38 cellular contexts compared by ENCODE assay signal in the genomic region with DNA sequence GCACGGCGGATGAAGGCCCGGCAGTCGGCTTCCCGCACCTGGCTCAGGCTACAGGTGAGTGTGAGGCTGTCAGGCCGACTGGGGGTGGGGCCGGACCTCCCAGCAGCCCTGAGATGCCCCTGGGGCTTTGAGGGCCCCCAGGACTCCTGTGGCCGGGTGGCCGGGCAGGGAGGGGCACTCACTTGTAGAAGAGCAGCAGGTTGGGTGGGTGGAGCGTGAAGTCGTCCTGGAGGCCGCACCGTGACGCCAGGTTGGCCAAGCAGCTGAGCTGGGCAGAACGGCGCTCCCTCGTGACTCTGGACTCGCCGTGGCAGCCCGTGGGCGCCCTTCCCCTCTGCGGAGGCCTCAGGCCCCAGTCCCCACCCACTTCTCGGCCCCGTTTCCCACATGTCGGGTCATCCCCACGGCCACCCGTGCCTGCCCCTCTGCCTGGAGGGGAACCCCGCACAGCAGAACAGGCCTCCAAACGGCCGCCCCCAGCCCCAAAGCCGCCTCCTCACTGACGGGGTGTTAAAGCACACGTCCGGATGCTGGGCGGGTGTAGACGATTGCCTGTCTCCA. TPM values are rescaled to one million over a fixed set of nuclear protein-coding genes. Genes with fewer than 3 reads are reported as not detected.
"Had no signal": no experiment of that assay in that cellular context is flagged by ENCODE, and none has a peak within 500 bp of the region (broad histone marks: within the 10 kb centered on the region; RNA-seq: fewer than 3 reads in every experiment).

No MANE protein-coding gene starts in this region.

- ATAC-seq: activated CD4-positive, alpha-beta T cell treated with anti-CD3 and anti-CD28 coated beads for 36 hours; activated T-cell treated with anti-CD3 and anti-CD28 coated beads, Interleukin-2, amount 50 U/mL, for 72 hours; foreskin keratinocyte; gastrocnemius medialis; heart left ventricle; T-helper 17 cell had no signal

- H3K9me3 Mint-ChIP-seq: activated CD4-positive, alpha-beta memory T cell treated with anti-CD3 and anti-CD28 coated beads, Interleukin-2, amount 10 ng/mL, durations not matched to agents 7 days and 5 days; activated CD4-positive, alpha-beta T cell treated with anti-CD3 and anti-CD28 coated beads, Interleukin-2, amount 10 ng/mL, durations not matched to agents 7 days and 5 days; activated naive CD4-positive, alpha-beta T cell treated with anti-CD3 and anti-CD28 coated beads, Interleukin-2, amount 10 ng/mL, durations not matched to agents 7 days and 5 days; activated T-cell treated with anti-CD3 and anti-CD28 coated beads, Interleukin-2, amount 50 U/mL, for 24 hours; activated T-cell treated with anti-CD3 and anti-CD28 coated beads, Interleukin-2, amount 50 U/mL, for 72 hours; central memory CD8-positive, alpha-beta T cell; dendritic cell treated with granulocyte-macrophage colony-stimulating factor and Interleukin-4, amounts not matched to agents 40 ng/mL and 50 ng/mL, for 4 days; endodermal cell; T-helper 2 cell treated with Interferon-gamma antibody and Interleukin-4, amounts not matched to agents 5 μg/mL and 100 μg/mL, for 36 hours had no signal

- H3K4me1 ChIP-seq: foreskin keratinocyte, gastrocnemius medialis, heart left ventricle had no signal

- H3K36me3 Mint-ChIP-seq: activated naive CD4-positive, alpha-beta T cell treated with anti-CD3 and anti-CD28 coated beads, Interleukin-2, amount 10 ng/mL, durations not matched to agents 7 days and 5 days; activated naive CD8-positive, alpha-beta T cell had no signal

- H3K27me3 Mint-ChIP-seq: activated T-cell treated with anti-CD3 and anti-CD28 coated beads, Interleukin-2, amount 50 U/mL, for 24 hours had no signal

- H3K4me1 Mint-ChIP-seq: activated CD4-positive, alpha-beta T cell treated with anti-CD3 and anti-CD28 coated beads for 36 hours; activated CD4-positive, alpha-beta T cell treated with anti-CD3 and anti-CD28 coated beads, Interleukin-2, amount 10 ng/mL, durations not matched to agents 7 days and 5 days; activated naive CD4-positive, alpha-beta T cell treated with anti-CD3 and anti-CD28 coated beads, Interleukin-2, amount 10 ng/mL, durations not matched to agents 7 days and 5 days; central memory CD8-positive, alpha-beta T cell; endodermal cell had no signal

- H3K4me3 ChIP-seq: coronary artery, dorsolateral prefrontal cortex, gastrocnemius medialis, heart left ventricle had no signal

- H3K27me3 ChIP-seq: brain microvascular endothelial cell had no signal

- H3K27ac ChIP-seq: brain microvascular endothelial cell, coronary artery, dorsolateral prefrontal cortex, foreskin keratinocyte, gastrocnemius medialis, heart left ventricle, WERI-Rb-1 had no signal

- H3K4me3 Mint-ChIP-seq: activated CD4-positive, alpha-beta memory T cell treated with anti-CD3 and anti-CD28 coated beads, Interleukin-2, amount 10 ng/mL, durations not matched to agents 7 days and 5 days; activated CD4-positive, alpha-beta T cell treated with anti-CD3 and anti-CD28 coated beads for 36 hours; activated CD4-positive, alpha-beta T cell treated with anti-CD3 and anti-CD28 coated beads, Interleukin-2, amount 10 ng/mL, durations not matched to agents 7 days and 5 days; activated naive CD4-positive, alpha-beta T cell treated with anti-CD3 and anti-CD28 coated beads, Interleukin-2, amount 10 ng/mL, durations not matched to agents 7 days and 5 days; activated naive CD8-positive, alpha-beta T cell; activated T-cell treated with anti-CD3 and anti-CD28 coated beads, Interleukin-2, amount 50 U/mL, for 24 hours; activated T-cell treated with anti-CD3 and anti-CD28 coated beads, Interleukin-2, amount 50 U/mL, for 72 hours; central memory CD8-positive, alpha-beta T cell; dendritic cell treated with granulocyte-macrophage colony-stimulating factor and Interleukin-4, amounts not matched to agents 40 ng/mL and 50 ng/mL, for 4 days; endodermal cell; T-helper 17 cell; T-helper 2 cell treated with Interferon-gamma antibody and Interleukin-4, amounts not matched to agents 5 μg/mL and 100 μg/mL, for 36 hours had no signal

- H3K36me3 ChIP-seq: brain microvascular endothelial cell, gastrocnemius medialis, heart left ventricle, WERI-Rb-1 had no signal

- FAIRE-seq: astrocyte, bronchial epithelial cell had no signal

- DNase-seq: activated CD4-positive, alpha-beta memory T cell treated with anti-CD3 and anti-CD28 coated beads, Interleukin-2, amount 10 ng/mL, durations not matched to agents 7 days and 5 days; activated CD4-positive, alpha-beta T cell treated with anti-CD3 and anti-CD28 coated beads for 36 hours; activated CD4-positive, alpha-beta T cell treated with anti-CD3 and anti-CD28 coated beads, Interleukin-2, amount 10 ng/mL, durations not matched to agents 7 days and 5 days; activated CD4-positive, alpha-beta T cell treated with anti-CD3 and anti-CD28 coated beads, Interleukin-2, amount 50 U/mL, for 4 hours; activated CD4-positive, CD25-positive, alpha-beta regulatory T cell; activated CD4-positive, CD25-positive, alpha-beta regulatory T cell treated with anti-CD3 and anti-CD28 coated beads, Interleukin-2, amount 50 U/mL, for 72 hours; activated CD8-positive, alpha-beta memory T cell treated with anti-CD3 and anti-CD28 coated beads, Interleukin-2, amount 50 U/mL, for 48 hours; activated gamma-delta T cell; activated naive CD4-positive, alpha-beta T cell; activated naive CD4-positive, alpha-beta T cell treated with anti-CD3 and anti-CD28 coated beads, Interleukin-2, amount 10 ng/mL, durations not matched to agents 7 days and 5 days; activated T-cell treated with anti-CD3 and anti-CD28 coated beads for 4 hours; activated T-cell treated with anti-CD3 and anti-CD28 coated beads, Interleukin-2, amount 50 U/mL, for 24 hours; activated T-cell treated with anti-CD3 and anti-CD28 coated beads, Interleukin-2, amount 50 U/mL, for 72 hours; amniotic stem cell; anterior cingulate cortex; brain microvascular endothelial cell; dorsolateral prefrontal cortex; effector memory CD4-positive, alpha-beta T cell; endodermal cell; foreskin keratinocyte; gastrocnemius medialis; glutamatergic neuron; heart left ventricle; T-helper 17 cell; T1000; WERI-Rb-1 had no signal

- H3K9me3 ChIP-seq: gastrocnemius medialis, heart left ventricle had no signal

- H3K27ac Mint-ChIP-seq: activated CD4-positive, alpha-beta memory T cell treated with anti-CD3 and anti-CD28 coated beads, Interleukin-2, amount 10 ng/mL, durations not matched to agents 7 days and 5 days; activated CD4-positive, alpha-beta T cell treated with anti-CD3 and anti-CD28 coated beads for 36 hours; activated CD4-positive, alpha-beta T cell treated with anti-CD3 and anti-CD28 coated beads, Interleukin-2, amount 10 ng/mL, durations not matched to agents 7 days and 5 days; activated naive CD4-positive, alpha-beta T cell treated with anti-CD3 and anti-CD28 coated beads, Interleukin-2, amount 10 ng/mL, durations not matched to agents 7 days and 5 days; activated naive CD8-positive, alpha-beta T cell; activated T-cell treated with anti-CD3 and anti-CD28 coated beads, Interleukin-2, amount 50 U/mL, for 24 hours; activated T-cell treated with anti-CD3 and anti-CD28 coated beads, Interleukin-2, amount 50 U/mL, for 72 hours; dendritic cell treated with granulocyte-macrophage colony-stimulating factor and Interleukin-4, amounts not matched to agents 40 ng/mL and 50 ng/mL, for 4 days; endodermal cell; T-helper 17 cell; T-helper 2 cell treated with Interferon-gamma antibody and Interleukin-4, amounts not matched to agents 5 μg/mL and 100 μg/mL, for 36 hours had no signal

RNA-seq across cellular contexts. Expression of a gene that starts 14.8 kb away (rescaled TPM):
- total RNA-seq: activated CD4-positive, alpha-beta memory T cell treated with anti-CD3 and anti-CD28 coated beads, Interleukin-2, amount 10 ng/mL, durations not matched to agents 7 days and 5 days; activated CD4-positive, alpha-beta T cell treated with anti-CD3 and anti-CD28 coated beads for 36 hours; activated CD4-positive, alpha-beta T cell treated with anti-CD3 and anti-CD28 coated beads, Interleukin-2, amount 10 ng/mL, durations not matched to agents 7 days and 5 days; activated T-cell treated with anti-CD3 and anti-CD28 coated beads, Interleukin-2, amount 50 U/mL, for 72 hours; astrocyte; cardiac septum; cerebellum; gastrocnemius medialis; T-helper 17 cell had no signal
- polyA plus RNA-seq: heart left ventricle had no signal

RNA-seq across cellular contexts. Expression of a gene that starts 25.2 kb away (rescaled TPM):
- total RNA-seq: activated CD4-positive, alpha-beta memory T cell treated with anti-CD3 and anti-CD28 coated beads, Interleukin-2, amount 10 ng/mL, durations not matched to agents 7 days and 5 days; activated CD4-positive, alpha-beta T cell treated with anti-CD3 and anti-CD28 coated beads for 36 hours; activated CD4-positive, alpha-beta T cell treated with anti-CD3 and anti-CD28 coated beads, Interleukin-2, amount 10 ng/mL, durations not matched to agents 7 days and 5 days; activated T-cell treated with anti-CD3 and anti-CD28 coated beads, Interleukin-2, amount 50 U/mL, for 72 hours; astrocyte; bronchial epithelial cell; cardiac septum; cerebellum; endodermal cell; epithelial cell of proximal tubule; esophagus mucosa; foreskin keratinocyte; gastrocnemius medialis; heart left ventricle; T-helper 17 cell had no signal
- polyA plus RNA-seq: adipose tissue, foreskin keratinocyte, heart left ventricle had no signal
